ENCODE assay signal across 7 cellular contexts in the genomic region with DNA sequence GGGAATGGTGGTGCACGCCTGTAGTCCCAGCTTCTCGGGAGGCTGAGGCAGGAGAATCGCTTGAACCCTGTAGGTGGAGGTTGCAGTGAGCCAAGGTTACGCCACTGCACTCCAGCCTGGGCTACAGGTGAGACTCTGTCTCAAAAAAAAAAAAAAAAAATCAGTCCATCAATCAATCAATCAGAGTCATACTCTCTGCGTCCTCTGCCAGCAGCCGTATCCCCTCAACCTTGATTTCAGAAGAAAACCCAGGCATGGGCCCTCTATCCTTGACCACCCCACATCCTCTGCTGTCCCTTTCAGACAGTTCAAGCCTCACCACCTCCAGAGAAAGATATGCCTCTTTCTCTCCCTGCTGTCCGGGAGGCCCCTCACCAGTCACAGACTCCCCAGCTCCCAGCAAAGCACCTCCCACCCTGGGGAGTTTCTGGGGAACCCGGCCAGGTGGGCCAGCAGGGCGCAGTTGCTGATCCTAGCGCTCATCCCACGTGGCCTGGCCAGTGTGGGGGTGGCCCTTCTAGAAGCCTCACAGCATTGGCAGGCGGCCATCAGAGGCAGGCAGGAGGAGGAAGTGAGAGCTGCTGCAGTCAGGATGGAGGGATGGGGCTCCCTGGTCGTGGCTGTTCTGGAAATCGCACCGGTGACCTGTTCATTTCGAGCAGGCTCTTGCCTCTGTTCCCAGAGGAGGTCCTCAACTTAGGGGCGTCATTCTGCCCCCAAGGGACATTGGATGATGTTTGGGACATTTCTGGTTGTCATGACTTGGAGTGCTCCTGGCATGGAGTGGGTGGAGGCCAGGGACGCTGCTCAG. TPM values are rescaled to one million over a fixed set of nuclear protein-coding genes. Genes with fewer than 3 reads are reported as not detected.
A peak's percentile ranks its signal among the peaks of the same experiment; 100 is the strongest.
DNase-seq lines count a peak whose midpoint lies in the region; ATAC-seq lines count a peak whose summit lies in the region.
"Had no signal": no experiment of that assay in that cellular context is flagged by ENCODE, and none has a peak within 500 bp of the region (broad histone marks: within the 10 kb centered on the region; RNA-seq: fewer than 3 reads in every experiment).

No MANE protein-coding gene starts in this region.

- peak; percentile 72 for DNase-seq in activated naive CD4-positive, alpha-beta T cell treated with anti-CD3 and anti-CD28 coated beads for 36 hours
- no peak for DNase-seq in activated naive CD4-positive, alpha-beta T cell (lab: John Stamatoyannopoulos, UW)
- peak; percentile 65 to 83 for DNase-seq in lung microvascular endothelial cell (ENCODE audit: low read depth in 2 of 2)
- DNase-seq in NCI-H128 (lab: John Stamatoyannopoulos, UW; ENCODE audit: unreplicated experiment): no peak

- no peak for ATAC-seq in GM18867 (IDR thresholded peaks at IDR 0.05; ENCODE audit: unreplicated experiment)

- H3K9me3 Mint-ChIP-seq in activated naive CD4-positive, alpha-beta T cell treated with anti-CD3 and anti-CD28 coated beads for 36 hours: no peaks in the 10 kb centered on the region
- no peaks in the 10 kb centered on the region for H3K9me3 Mint-ChIP-seq in activated naive CD4-positive, alpha-beta T cell treated with anti-CD3 and anti-CD28 coated beads, Interleukin-2, amount 50 U/mL, for 24 hours
- H3K9me3 Mint-ChIP-seq: immature natural killer cell had no signal

- CTCF ChIA-PET in activated naive CD4-positive, alpha-beta T cell treated with anti-CD3 and anti-CD28 coated beads for 36 hours (lab: Charles Lee): no interaction called here

- peak overlapping the region; percentile 8 for H3K4me3 Mint-ChIP-seq in activated naive CD4-positive, alpha-beta T cell treated with anti-CD3 and anti-CD28 coated beads for 36 hours
- peak overlapping the region; percentile 23 for H3K4me3 Mint-ChIP-seq in activated naive CD4-positive, alpha-beta T cell treated with anti-CD3 and anti-CD28 coated beads, Interleukin-2, amount 50 U/mL, for 24 hours

- H3K27me3 Mint-ChIP-seq in activated naive CD4-positive, alpha-beta T cell treated with anti-CD3 and anti-CD28 coated beads for 36 hours (ENCODE audit: low read depth): no peaks in the 10 kb centered on the region
- H3K27me3 Mint-ChIP-seq in activated naive CD4-positive, alpha-beta T cell treated with anti-CD3 and anti-CD28 coated beads, Interleukin-2, amount 50 U/mL, for 24 hours: no peaks in the 10 kb centered on the region

- peaks cover 20% of the 10 kb centered on the region for H3K4me1 Mint-ChIP-seq in activated naive CD4-positive, alpha-beta T cell treated with anti-CD3 and anti-CD28 coated beads for 36 hours (ENCODE audit: low read depth)
- H3K4me1 Mint-ChIP-seq in activated naive CD4-positive, alpha-beta T cell treated with anti-CD3 and anti-CD28 coated beads, Interleukin-2, amount 50 U/mL, for 24 hours: peaks cover 10% of the 10 kb centered on the region

- peaks cover 15% of the 10 kb centered on the region for H3K36me3 Mint-ChIP-seq in activated naive CD4-positive, alpha-beta T cell treated with anti-CD3 and anti-CD28 coated beads for 36 hours (ENCODE audit: low read depth)
- peaks cover under 1% of the 10 kb centered on the region for H3K36me3 Mint-ChIP-seq in activated naive CD4-positive, alpha-beta T cell treated with anti-CD3 and anti-CD28 coated beads, Interleukin-2, amount 50 U/mL, for 24 hours

- intact Hi-C loops in activated naive CD4-positive, alpha-beta T cell treated with anti-CD3 and anti-CD28 coated beads for 36 hours (cut with micrococcal nuclease): no loop called here

- peak overlapping the region; percentile 16 for H3K27ac Mint-ChIP-seq in activated naive CD4-positive, alpha-beta T cell treated with anti-CD3 and anti-CD28 coated beads for 36 hours
- no peak overlapping the region for H3K27ac Mint-ChIP-seq in activated naive CD4-positive, alpha-beta T cell treated with anti-CD3 and anti-CD28 coated beads, Interleukin-2, amount 50 U/mL, for 24 hours
- H3K27ac Mint-ChIP-seq: immature natural killer cell had no signal

RNA-seq across cellular contexts. Expression of gene JSRP1, which starts 10.2 kb away (rescaled TPM):
- total RNA-seq in activated naive CD4-positive, alpha-beta T cell treated with anti-CD3 and anti-CD28 coated beads for 36 hours: under 1 TPM; 0.55 to 0.81 TPM
- total RNA-seq in lung microvascular endothelial cell: 0.22 TPM in 1 of 2 replicates, not detected in the other

RNA-seq across cellular contexts. Expression of gene PEAK3, which starts 15.6 kb away (rescaled TPM):
- not detected for total RNA-seq in activated naive CD4-positive, alpha-beta T cell treated with anti-CD3 and anti-CD28 coated beads for 36 hours
- total RNA-seq in lung microvascular endothelial cell: under 0.01 and 0.20 TPM in 2 replicates

RNA-seq across cellular contexts. Expression of gene AMH, which starts 17.3 kb away (rescaled TPM):
- 1 to 10 TPM; 2.6 to 4.0 TPM for total RNA-seq in activated naive CD4-positive, alpha-beta T cell treated with anti-CD3 and anti-CD28 coated beads for 36 hours
- total RNA-seq in lung microvascular endothelial cell: 0.65 and 3.6 TPM in 2 replicates

RNA-seq across cellular contexts. Expression of gene SF3A2, which starts 29.8 kb away (rescaled TPM):
- 100 to 1,000 TPM; 154 to 158 TPM for total RNA-seq in activated naive CD4-positive, alpha-beta T cell treated with anti-CD3 and anti-CD28 coated beads for 36 hours
- total RNA-seq in lung microvascular endothelial cell: 41.8 and 56.5 TPM in 2 replicates

RNA-seq across cellular contexts. Expression of gene PLEKHJ1, which starts 30.3 kb away (rescaled TPM):
- total RNA-seq in activated naive CD4-positive, alpha-beta T cell treated with anti-CD3 and anti-CD28 coated beads for 36 hours: 10 to 100 TPM; 56.9 to 60.6 TPM
- 51.4 and 75.8 TPM in 2 replicates for total RNA-seq in lung microvascular endothelial cell

Comparison
In these comparisons a context has a peak if more than half of its experiments do, and no peak if none do; other contexts are left out.
1. DNase-seq: peak in activated naive CD4-positive, alpha-beta T cell treated with anti-CD3 and anti-CD28 coated beads for 36 hours (single experiment) and lung microvascular endothelial cell (2 of 2); none in activated naive CD4-positive, alpha-beta T cell (0 of 4) and NCI-H128 (single experiment).